ENCODE assay signal across 7 cellular contexts in genomic region chr3:18976102-18976501, GRCh38.
A peak's percentile ranks its signal among the peaks of the same experiment; 100 is the strongest.
DNase-seq lines count a peak whose midpoint lies in the region; ATAC-seq, FAIRE-seq and TF ChIP-seq lines count a peak whose summit lies in the region.
"Not testable (repeated sequence)": the region's sequence is repeated elsewhere in the genome, so short reads cannot be mapped to it uniquely, and the experiment has no call there.

No MANE protein-coding gene starts in this region.

- H3K36me3 ChIP-seq in GM23338 (ENCODE audit: insufficient read depth); HUES48 (ENCODE audit: control insufficient read depth, insufficient read depth, low read length); endodermal cell (ENCODE audit: control insufficient read depth, insufficient read depth, low read length); kidney (ENCODE audit: control insufficient read depth in 1 of 2, insufficient read depth in 2 of 2, low read length in 2 of 2): not testable (repeated sequence)

- intact Hi-C loops in Calu3 (cut with micrococcal nuclease; ENCODE audit: unreplicated experiment); kidney (cut with DNase I): not testable (repeated sequence)

- H3K4me3 Mint-ChIP-seq in Calu3 (ENCODE audit: low read depth, unreplicated experiment) (peak overlapping the region; percentile 56), GM23338 (peak overlapping the region; percentile 32; the same call in 1 of the 3 replicates), WTC11 (peak overlapping the region; percentile 68), endodermal cell (peak overlapping the region; percentile 46)

- POLR2A ChIA-PET in WTC11 (lab: Charles Lee) = interaction anchor here (0.6 kb wide), 1 partner anchor 210 kb away, joined by 3 read pairs; no protein-coding TSS in a partner anchor

- H3K4me2 ChIP-seq in GM23338 = not testable (repeated sequence)

- H3K36me3 Mint-ChIP-seq in Calu3 (ENCODE audit: insufficient read depth, unreplicated experiment) = not testable (repeated sequence)
- peaks cover 15% of the 10 kb centered on the region for H3K36me3 Mint-ChIP-seq in GM23338 (ENCODE audit: low read depth)
- H3K36me3 Mint-ChIP-seq in WTC11 = peaks cover 16% of the 10 kb centered on the region
- peaks cover 33% of the 10 kb centered on the region for H3K36me3 Mint-ChIP-seq in endodermal cell (ENCODE audit: low read depth)

- not testable (repeated sequence) for H3K9me3 ChIP-seq in HUES48 (ENCODE audit: control insufficient read depth, insufficient read depth, low read length); kidney (ENCODE audit: control insufficient read depth in 1 of 2, low read length in 2 of 2)
- peaks cover 22% of the 10 kb centered on the region for H3K9me3 ChIP-seq in endodermal cell (ENCODE audit: control insufficient read depth, low read length)

- H3K27me3 ChIP-seq in GM23338 (ENCODE audit: insufficient read depth); HUES48 (ENCODE audit: control insufficient read depth, insufficient read depth, low read length); endodermal cell (ENCODE audit: control insufficient read depth, insufficient read depth, low read length, poor library complexity, severe bottlenecking): not testable (repeated sequence)

- H3K4me1 ChIP-seq in GM23338 (ENCODE audit: insufficient read depth); HUES48 (ENCODE audit: control insufficient read depth, insufficient read depth, low read length); endodermal cell (ENCODE audit: control insufficient read depth, insufficient read depth, low read length); kidney (ENCODE audit: control insufficient read depth in 1 of 2, insufficient read depth in 1 of 2, low read depth in 1 of 2, low read length in 2 of 2): not testable (repeated sequence)

- 74 to 78% methylated on average over 7 to 16 of the region's 17 CpGs for WGBS in endodermal cell (ENCODE audit: insufficient coverage in 1 of 2, insufficient read length in 1 of 2), 2 experiments

- not testable (repeated sequence) for H4K20me1 ChIP-seq in GM23338 (replicated peaks; ENCODE audit: insufficient read depth)

- BruUV-seq in Calu3 (replicated peaks; lab: Mats Ljungman, UMichigan) = not testable (repeated sequence)

- not testable (repeated sequence) for ATAC-seq in GM23338, WTC11

- not testable (repeated sequence) for H3K79me2 ChIP-seq in GM23338 (replicated peaks; ENCODE audit: insufficient read depth)

- CTCF ChIA-PET in Calu3 (lab: Charles Lee) = not testable (repeated sequence)
- CTCF ChIA-PET in WTC11 (lab: Charles Lee) = interaction anchor here (0.8 kb wide), 1 partner anchor 10 kb away, joined by 4 read pairs; no protein-coding TSS in a partner anchor

- not testable (repeated sequence) for H3K27me3 Mint-ChIP-seq in Calu3 (ENCODE audit: unreplicated experiment); GM23338 (ENCODE audit: insufficient read depth, low read depth, poor library complexity); WTC11 (ENCODE audit: low read depth); endodermal cell (ENCODE audit: insufficient read depth)

- not testable (repeated sequence) for H2AFZ ChIP-seq in GM23338

- peak overlapping the region; percentile 59; the same call in 1 of the 2 replicates for H3K9ac ChIP-seq in HUES48 (ENCODE audit: low read depth, low read length)
- H3K9ac ChIP-seq in endodermal cell (ENCODE audit: extremely low read depth, low read length, poor library complexity, severe bottlenecking); kidney (ENCODE audit: low read length in 2 of 2): not testable (repeated sequence)

- not testable (repeated sequence) for H3K27ac ChIP-seq in GM23338 (ENCODE audit: low read depth); endodermal cell (ENCODE audit: low read depth, low read length); kidney (ENCODE audit: low read depth in 2 of 2, low read length in 2 of 2)
- peak overlapping the region; percentile 33 for H3K27ac ChIP-seq in HUES48 (ENCODE audit: low read depth, low read length)

- not testable (repeated sequence) for H3F3A ChIP-seq in GM23338 (replicated peaks; ENCODE audit: low read depth)

- H3K4me3 ChIP-seq in GM23338; endodermal cell (ENCODE audit: low read length); kidney (ENCODE audit: low read length in 2 of 2): not testable (repeated sequence)
- H3K4me3 ChIP-seq in HUES48 (ENCODE audit: low read depth, low read length) = peak overlapping the region; percentile 35; the same call in 1 of the 2 replicates

- H3K27ac Mint-ChIP-seq in Calu3 (ENCODE audit: unreplicated experiment); GM23338: not testable (repeated sequence)
- H3K27ac Mint-ChIP-seq in WTC11 (peak overlapping the region; percentile 92), endodermal cell (peak overlapping the region; percentile 90)

- H3K9me3 Mint-ChIP-seq in Calu3 (ENCODE audit: low read depth, unreplicated experiment) = not testable (repeated sequence)
- H3K9me3 Mint-ChIP-seq in GM23338 (peaks cover 16% of the 10 kb centered on the region), WTC11 (peaks cover 22% of the 10 kb centered on the region), endodermal cell (peaks cover 32% of the 10 kb centered on the region)

- TF ChIP-seq CTCF in Calu3 (IDR thresholded peaks at IDR 0.05; ENCODE audit: unreplicated experiment); GM23338 (conservative IDR thresholded peaks at IDR 0.05; ENCODE audit: low read depth in 2 of 2); WTC11 (IDR thresholded peaks at IDR 0.05); endodermal cell (conservative IDR thresholded peaks at IDR 0.05); kidney (IDR thresholded peaks at IDR 0.05; ENCODE audit: borderline replicate concordance, extremely low read depth, insufficient read depth): not testable (repeated sequence)

- FAIRE-seq in kidney (lab: Jason Lieb, UNC) = not testable (repeated sequence)

- H3K9me2 ChIP-seq in GM23338 (ENCODE audit: insufficient read depth) = not testable (repeated sequence)

- not testable (repeated sequence) for DNase-seq in Calu3; GM23338 (ENCODE audit: low spot score)
- DNase-seq in NCI-H748 (lab: John Stamatoyannopoulos, UW; ENCODE audit: unreplicated experiment) (peak; percentile 27), WTC11 (ENCODE audit: low spot score) (peak; percentile 53), endodermal cell (peak; percentile 57), kidney (peak; percentile 37)

- H3K4me1 Mint-ChIP-seq in Calu3 (ENCODE audit: low read depth, unreplicated experiment); GM23338; endodermal cell: not testable (repeated sequence)
- H3K4me1 Mint-ChIP-seq in WTC11 = peaks cover 28% of the 10 kb centered on the region

TF ChIP-seq in WTC11, 78 proteins besides CTCF, POLR2A, EP300 and RAD21:
- TF ChIP-seq FOXP1 (CRISPR knock-in tag; IDR thresholded peaks at IDR 0.05; ENCODE audit: borderline replicate concordance) (peak; percentile 71; the same call in 1 of the 2 replicates), SP1 (CRISPR knock-in tag; conservative IDR thresholded peaks at IDR 0.05) (peak; percentile 64; the same call in 1 of the 2 replicates), FOXK1 (CRISPR knock-in tag; IDR thresholded peaks at IDR 0.05) (peak; percentile 71), ZBTB43 (CRISPR knock-in tag; IDR thresholded peaks at IDR 0.05) (0 out of 2 replicates have a peak, but pooled peaks have one; percentile 77), MAX (CRISPR knock-in tag; IDR thresholded peaks at IDR 0.05) (peak; percentile 60)
